ENCODE assay signal across 8 cellular contexts in genomic region chr11:93196816-93197382, GRCh38. TPM values are rescaled to one million over a fixed set of nuclear protein-coding genes. Genes with fewer than 3 reads are reported as not detected.
A peak's percentile ranks its signal among the peaks of the same experiment; 100 is the strongest.
DNase-seq lines count a peak whose midpoint lies in the region; ATAC-seq, FAIRE-seq and TF ChIP-seq lines count a peak whose summit lies in the region.

No MANE protein-coding gene starts in this region.

- H3K4me1 ChIP-seq in mononuclear cell (ENCODE audit: insufficient read depth, low read length) = peaks cover 40% of the 10 kb centered on the region

- DNase-seq in NCI-H2171 treated with DMSO at 0.1 percent for 48 hours (lab: John Stamatoyannopoulos, UW) (peak; percentile 65), NCI-H2171 (lab: John Stamatoyannopoulos, UW) (no peak), bronchial epithelial cell (ENCODE audit: low read depth) (no peak), NCI-H524 treated with DMSO at 0.1 percent for 48 hours (lab: John Stamatoyannopoulos, UW) (no peak), HTR-8/SVneo (ENCODE audit: insufficient read length, low spot score) (no peak)

- no peaks in the 10 kb centered on the region for H3K27me3 ChIP-seq in bronchial epithelial cell (ENCODE audit: control insufficient read depth, insufficient read depth, low read length)
- H3K27me3 ChIP-seq in mononuclear cell (ENCODE audit: insufficient read depth, low read length) = peaks cover under 1% of the 10 kb centered on the region

- H3K36me3 ChIP-seq in bronchial epithelial cell (ENCODE audit: control insufficient read depth, insufficient read depth, low read length) = no peaks in the 10 kb centered on the region

- H3K4me3 ChIP-seq in bronchial epithelial cell (ENCODE audit: low read depth, low read length) (peak overlapping the region; percentile 55), mononuclear cell (ENCODE audit: low read length) (peak overlapping the region; percentile 69)

- H3K4me1 Mint-ChIP-seq in IgD-negative memory B cell = peaks cover 13 to 17% (median 14%) of the 10 kb centered on the region in 3 donors

- H3K36me3 Mint-ChIP-seq in IgD-negative memory B cell = peaks cover 3% of the 10 kb centered on the region

- H3K27ac Mint-ChIP-seq in IgD-negative memory B cell = peak overlapping the region; percentile 85 to 99 (median 99)

- TF ChIP-seq CTCF in bronchial epithelial cell (IDR thresholded peaks at IDR 0.05; ENCODE audit: insufficient read depth, low read length, severe bottlenecking) = peak; percentile 14

- FAIRE-seq in bronchial epithelial cell (lab: Jason Lieb, UNC) (no peak), HTR-8/SVneo (lab: Jason Lieb, UNC) (no peak)

- peak overlapping the region; percentile 89 to 97 (median 96) for H3K4me3 Mint-ChIP-seq in IgD-negative memory B cell

- H3K27me3 Mint-ChIP-seq in IgD-negative memory B cell = peaks cover 3% of the 10 kb centered on the region

- no peaks in the 10 kb centered on the region for H3K9me3 Mint-ChIP-seq in IgD-negative memory B cell

- H3K9me3 ChIP-seq in mononuclear cell (ENCODE audit: low read depth, low read length) = no peaks in the 10 kb centered on the region

- ATAC-seq in GM21529 (IDR thresholded peaks at IDR 0.05; ENCODE audit: unreplicated experiment) = peak; percentile 26

RNA-seq across cellular contexts. Expression of gene SLC36A4, which starts 0.9 kb away (rescaled TPM):
- polyA plus RNA-seq in IgD-negative memory B cell = 25.5 TPM
- total RNA-seq in bronchial epithelial cell (4.2 and 4.4 TPM in 2 replicates), mononuclear cell (34.1 TPM)
